ENCODE assay signal across 26 cellular contexts in genomic region chr9:81380504-81380903, GRCh38.
"Had no signal": no experiment of that assay in that cellular context is flagged by ENCODE, and none has a peak within 500 bp of the region (broad histone marks: within the 10 kb centered on the region; RNA-seq: fewer than 3 reads in every experiment).

No MANE protein-coding gene starts in this region.

- H3K27ac ChIP-seq: esophagus squamous epithelium, left lung, ovary, psoas muscle, skin epidermis, spleen, testis, tibial artery, upper lobe of right lung, uterus had no signal

- H3K36me3 Mint-ChIP-seq: naive thymus-derived CD8-positive, alpha-beta T cell; stimulated activated memory B cell treated with anti-CD40 and anti-IgM and Interleukin-4, amounts not matched to agents 10 μg/mL and 1 μg/mL and 100 μg/mL, for 72 hours had no signal

- H3K4me1 ChIP-seq: esophagus squamous epithelium, left lung, psoas muscle, testis, uterus had no signal

- H3K27me3 ChIP-seq: esophagus squamous epithelium, left lung, ovary, spleen, testis, tibial artery, upper lobe of right lung, uterus had no signal

- H3K36me3 ChIP-seq: esophagus squamous epithelium, left lung, ovary, spleen, tibial artery, upper lobe of right lung, uterus had no signal

- H3K4me1 Mint-ChIP-seq: naive thymus-derived CD8-positive, alpha-beta T cell; stimulated activated memory B cell treated with anti-CD40 and anti-IgM and Interleukin-4, amounts not matched to agents 10 μg/mL and 1 μg/mL and 100 μg/mL, for 72 hours had no signal

- H3K9me3 Mint-ChIP-seq: stimulated activated memory B cell treated with anti-CD40 and anti-IgM and Interleukin-4, amounts not matched to agents 10 μg/mL and 1 μg/mL and 100 μg/mL, for 72 hours had no signal

- H3K4me3 Mint-ChIP-seq: effector memory CD8-positive, alpha-beta T cell; naive thymus-derived CD8-positive, alpha-beta T cell; stimulated activated memory B cell treated with anti-CD40 and anti-IgM and Interleukin-4, amounts not matched to agents 10 μg/mL and 1 μg/mL and 100 μg/mL, for 72 hours had no signal

- H3K4me3 ChIP-seq: esophagus squamous epithelium, left lung, ovary, psoas muscle, skin epidermis, spleen, testis, tibial artery, upper lobe of right lung, uterus had no signal

- H3K27me3 Mint-ChIP-seq: effector memory CD8-positive, alpha-beta T cell; stimulated activated memory B cell treated with anti-CD40 and anti-IgM and Interleukin-4, amounts not matched to agents 10 μg/mL and 1 μg/mL and 100 μg/mL, for 72 hours had no signal

- H3K27ac Mint-ChIP-seq: effector memory CD8-positive, alpha-beta T cell; naive thymus-derived CD8-positive, alpha-beta T cell; nephron progenitor cell; stimulated activated memory B cell treated with anti-CD40 and anti-IgM and Interleukin-4, amounts not matched to agents 10 μg/mL and 1 μg/mL and 100 μg/mL, for 72 hours had no signal

- ATAC-seq: effector memory CD8-positive, alpha-beta T cell; left lung; naive thymus-derived CD8-positive, alpha-beta T cell; psoas muscle; right cardiac atrium; stimulated activated memory B cell treated with anti-CD40 and anti-IgM and Interleukin-4, amounts not matched to agents 10 μg/mL and 1 μg/mL and 100 μg/mL, for 72 hours; stimulated activated naive CD8-positive, alpha-beta T cell treated with anti-CD3 and anti-CD28 coated beads, Interleukin-15, Interleukin-2, amounts not matched to agents 100 U/mL and 50 U/mL, for 24 hours; upper lobe of right lung had no signal

- DNase-seq: cortex of kidney; effector memory CD8-positive, alpha-beta T cell; erythroblast; esophagus squamous epithelium; foreskin melanocyte; head of caudate nucleus; left cardiac atrium; left lung; mesenchymal stem cell; naive thymus-derived CD8-positive, alpha-beta T cell; nephron progenitor cell; occipital lobe; ovary; posterior cingulate gyrus; psoas muscle; right cardiac atrium; spleen; stimulated activated CD4-positive, alpha-beta T cell treated with anti-CD3 and anti-CD28 coated beads, Interleukin-4, amount 100 ng/mL, for 4 hours; stimulated activated naive CD8-positive, alpha-beta T cell treated with anti-CD3 and anti-CD28 coated beads, Interleukin-15, Interleukin-2, amounts not matched to agents 100 U/mL and 50 U/mL, for 24 hours; substantia nigra; testis; tibial artery; upper lobe of right lung; uterus had no signal
